ENCODE assay signal across 9 cellular contexts in genomic region chr1:236179634-236180033, GRCh38.
"Had no signal": no experiment of that assay in that cellular context is flagged by ENCODE, and none has a peak within 500 bp of the region (broad histone marks: within the 10 kb centered on the region; RNA-seq: fewer than 3 reads in every experiment).

No MANE protein-coding gene starts in this region.

- H3K4me1 ChIP-seq: HAP-1 had no signal

- H3K4me3 Mint-ChIP-seq: HFFc6, IgD-negative memory B cell had no signal

- H3K27ac ChIP-seq: GM23248, HL-60 had no signal

- H2AFZ ChIP-seq: GM23248 had no signal

- H3K9me3 Mint-ChIP-seq: HFFc6, IgD-negative memory B cell had no signal

- H3K9me3 ChIP-seq: HAP-1 had no signal

- H3K4me3 ChIP-seq: GM23248, HAP-1 had no signal

- H3K36me3 Mint-ChIP-seq: IgD-negative memory B cell had no signal

- FAIRE-seq: HepG2 had no signal

- H3K27ac Mint-ChIP-seq: HFFc6, IgD-negative memory B cell had no signal

- H3K36me3 ChIP-seq: HAP-1 had no signal

- DNase-seq: GM23248, GOT3, H7, HFFc6, KBM-7 had no signal

- H3K9ac ChIP-seq: GM23248 had no signal
